In the genomic region with DNA sequence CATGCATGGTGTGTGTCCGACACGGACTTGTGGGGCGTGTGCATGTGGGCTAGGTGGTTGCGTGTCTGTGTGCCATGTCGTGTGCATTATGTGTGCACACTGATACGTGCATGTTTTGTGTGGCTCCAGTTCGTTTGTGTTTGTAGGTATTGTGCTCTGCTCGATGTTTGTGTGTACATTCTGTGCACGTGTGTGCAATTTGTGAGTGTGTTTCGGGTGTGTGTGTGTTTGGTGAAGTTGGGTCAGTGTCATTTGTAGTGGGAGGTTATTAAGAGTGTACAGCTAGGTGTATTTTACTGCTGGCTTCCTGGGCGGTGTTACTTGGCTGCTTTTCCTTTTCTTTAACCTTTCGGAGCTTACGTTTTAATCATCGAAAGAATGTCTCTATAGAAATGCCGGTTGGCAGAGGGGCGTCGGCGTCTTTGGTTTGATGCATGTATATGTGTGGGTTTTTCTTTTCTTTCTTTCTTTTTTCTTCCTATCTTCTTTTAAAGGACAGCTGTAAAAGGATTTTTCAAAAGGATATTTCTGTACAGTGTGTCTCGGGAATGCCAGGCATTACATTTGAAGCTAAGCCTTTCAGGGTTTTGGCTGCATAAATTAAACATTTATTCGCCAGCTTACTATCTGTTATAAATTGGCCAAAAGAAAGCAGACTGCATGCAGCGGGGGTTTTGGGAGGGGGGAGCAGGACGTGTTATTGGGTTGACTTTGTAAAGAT, we compare ENCODE assay signal across 8 cellular contexts. TPM values are rescaled to one million over a fixed set of nuclear protein-coding genes. Genes with fewer than 3 reads are reported as not detected.
DNase-seq lines count a peak whose midpoint lies in the region; ATAC-seq and TF ChIP-seq lines count a peak whose summit lies in the region.

No MANE protein-coding gene starts in this region.

- H3K4me3 ChIP-seq in fibroblast of villous mesenchyme (ENCODE audit: low read depth, low read length) (peak overlapping the region; percentile 52), parathyroid adenoma (ENCODE audit: low read depth, low read length) (peak overlapping the region; percentile 22)

- H3K36me3 ChIP-seq in parathyroid adenoma (ENCODE audit: control insufficient read depth, insufficient read depth, low read length), result no peaks in the 10 kb centered on the region

- TF ChIP-seq CTCF in fibroblast of villous mesenchyme (IDR thresholded peaks at IDR 0.05; ENCODE audit: insufficient read depth, low read depth, low read length), result no peak
- TF ChIP-seq CTCF in parathyroid adenoma (IDR thresholded peaks at IDR 0.05), result no peak

- peak overlapping the region; percentile 71 for H3K4me2 ChIP-seq in parathyroid adenoma (ENCODE audit: low read length)

- H3K79me2 ChIP-seq in parathyroid adenoma, result no peaks in the 10 kb centered on the region

- DNase-seq in DMS53 (lab: John Stamatoyannopoulos, UW) (peak; percentile 81), NCI-H748 (lab: John Stamatoyannopoulos, UW; ENCODE audit: unreplicated experiment) (peak; percentile 82), fibroblast of villous mesenchyme (ENCODE audit: low read depth) (no peak), GM19240 (ENCODE audit: insufficient read length, low spot score) (no peak)
- no peak for DNase-seq in activated naive CD4-positive, alpha-beta T cell treated with Interleukin-2 at 50 U/mL for 16 hours

- H3K9ac ChIP-seq in parathyroid adenoma, result no peak overlapping the region

- no peaks in the 10 kb centered on the region for H3K9me3 ChIP-seq in parathyroid adenoma (ENCODE audit: control insufficient read depth, low read length)

- no peak overlapping the region for H3K27ac ChIP-seq in parathyroid adenoma

- H3K27me3 ChIP-seq in parathyroid adenoma (ENCODE audit: control insufficient read depth, insufficient read depth, low read length), result no peaks in the 10 kb centered on the region

- ATAC-seq in GM21825 (IDR thresholded peaks at IDR 0.05; ENCODE audit: unreplicated experiment), result no peak
- ATAC-seq in GM18870 (IDR thresholded peaks at IDR 0.05; ENCODE audit: unreplicated experiment), result no peak

- H3K4me1 ChIP-seq in parathyroid adenoma, result no peaks in the 10 kb centered on the region

- peak overlapping the region; percentile 59 for H2AFZ ChIP-seq in parathyroid adenoma

RNA-seq across cellular contexts. Expression of gene ASXL3, which starts 1.3 kb away (rescaled TPM):
- total RNA-seq in fibroblast of villous mesenchyme, result under 0.01 and 0.64 TPM in 2 replicates

Comparison
In these comparisons a context has a peak if more than half of its experiments do, and no peak if none do; other contexts are left out.
1. DNase-seq: peak in DMS53 (single experiment) and NCI-H748 (single experiment); none in fibroblast of villous mesenchyme (single experiment), GM19240 (single experiment) and activated naive CD4-positive, alpha-beta T cell treated with Interleukin-2 at 50 U/mL for 16 hours (single experiment).